In genomic region chr3:69716119-69716518, GRCh38 we compare ENCODE assay signal across 27 cellular contexts. TPM values are rescaled to one million over a fixed set of nuclear protein-coding genes. Genes with fewer than 3 reads are reported as not detected.
"Had no signal": no experiment of that assay in that cellular context is flagged by ENCODE, and none has a peak within 500 bp of the region (broad histone marks: within the 10 kb centered on the region; RNA-seq: fewer than 3 reads in every experiment).

No MANE protein-coding gene starts in this region.

- H3K27ac ChIP-seq: colonic mucosa, ovary, spleen, testis, uterus, WERI-Rb-1 had no signal

- H3K27me3 ChIP-seq: colonic mucosa, ovary, spleen, testis, uterus had no signal

- ATAC-seq: activated CD4-positive, CD25-positive, alpha-beta regulatory T cell treated with anti-CD3 and anti-CD28 coated beads, Interleukin-2, amount 50 U/mL, for 24 hours; activated naive CD8-positive, alpha-beta T cell treated with anti-CD3 and anti-CD28 coated beads, Interleukin-2, amount 50 U/mL, for 24 hours; effector memory CD8-positive, alpha-beta T cell; stimulated activated naive CD8-positive, alpha-beta T cell treated with anti-CD3 and anti-CD28 coated beads, Interleukin-15, Interleukin-2, amounts not matched to agents 100 U/mL and 50 U/mL, for 24 hours; T-helper 17 cell had no signal

- H3K9me3 ChIP-seq: colonic mucosa, ovary, spleen, testis, uterus had no signal

- FAIRE-seq: bronchial epithelial cell had no signal

- H3K4me1 ChIP-seq: colonic mucosa, spleen, testis, uterus had no signal

- H3K36me3 ChIP-seq: colonic mucosa, ovary, spleen, uterus, WERI-Rb-1 had no signal

- DNase-seq: activated CD4-positive, alpha-beta memory T cell treated with anti-CD3 and anti-CD28 coated beads, Interleukin-2, amount 10 ng/mL, durations not matched to agents 7 days and 5 days; activated CD4-positive, alpha-beta T cell treated with anti-CD3 and anti-CD28 coated beads, Interleukin-2, amount 10 ng/mL, durations not matched to agents 24 days and 14 days; activated CD8-positive, alpha-beta memory T cell treated with anti-CD3 and anti-CD28 coated beads, Interleukin-2, amount 50 U/mL, for 48 hours; activated gamma-delta T cell; activated naive CD8-positive, alpha-beta T cell treated with anti-CD3 and anti-CD28 coated beads, Interleukin-2, amount 50 U/mL, for 24 hours; activated T-cell treated with anti-CD3 and anti-CD28 coated beads, Interleukin-2, amount 50 U/mL, for 24 hours; amygdala; colonic mucosa; effector memory CD8-positive, alpha-beta T cell; erythroblast; islet precursor cell; naive B cell; nephron progenitor cell; ovary; retina; spleen; stimulated activated CD4-positive, alpha-beta T cell treated with anti-CD3 and anti-CD28 coated beads, Interleukin-2, amount 100 ng/mL, for 48 hours; stimulated activated naive CD8-positive, alpha-beta T cell treated with anti-CD3 and anti-CD28 coated beads, Interleukin-15, Interleukin-2, amounts not matched to agents 100 U/mL and 50 U/mL, for 24 hours; SW 1271; T-helper 17 cell; T1000; testis; trophoblast cell; uterus; WERI-Rb-1 had no signal

- H3K4me3 ChIP-seq: colonic mucosa, ovary, spleen, testis, uterus had no signal

RNA-seq across cellular contexts. Expression of gene MITF, which starts 23.1 kb away (rescaled TPM):
- total RNA-seq: activated CD4-positive, alpha-beta memory T cell treated with anti-CD3 and anti-CD28 coated beads, Interleukin-2, amount 10 ng/mL, durations not matched to agents 7 days and 5 days had no signal
